1 cellular context compared by ENCODE assay signal in the genomic region with DNA sequence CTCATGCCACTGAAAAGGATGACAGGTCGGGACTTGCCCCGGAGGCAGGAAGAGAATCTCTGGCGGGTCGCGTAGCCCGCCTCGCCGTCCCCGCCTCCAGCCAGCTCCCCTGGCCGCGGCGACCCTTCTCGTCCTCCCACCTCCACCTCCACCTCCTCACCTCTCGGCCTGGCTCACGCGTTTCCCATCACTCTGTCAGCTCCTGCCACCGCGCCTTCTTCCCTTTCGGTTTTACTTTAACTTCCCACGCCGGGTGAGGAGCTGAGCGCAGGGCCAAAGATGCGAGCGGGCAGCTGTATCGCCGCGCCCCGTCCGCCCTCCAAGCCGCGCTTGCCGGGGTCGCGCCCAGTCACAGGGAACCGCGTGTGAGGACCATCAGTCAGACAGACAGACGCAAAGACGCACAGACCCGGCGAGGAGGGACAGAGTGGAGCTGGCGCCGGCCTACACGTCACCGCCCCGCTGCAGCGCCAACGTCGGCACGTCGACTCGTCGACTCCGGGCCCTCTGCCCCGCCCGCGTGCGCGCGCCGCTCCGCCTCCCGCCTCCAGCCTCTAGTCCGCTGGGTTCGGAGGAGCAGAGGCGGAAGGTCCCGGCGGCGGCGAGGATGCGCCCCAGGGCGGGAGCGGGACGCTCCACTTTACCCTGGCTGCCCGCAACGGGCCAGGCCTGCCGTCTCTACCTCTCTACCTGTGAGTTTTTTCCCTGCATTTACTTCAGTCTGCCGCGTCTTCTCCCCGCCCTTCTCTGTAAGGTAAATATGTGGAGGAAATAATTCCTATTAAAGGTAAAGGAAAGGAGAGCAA.
TF ChIP-seq lines count a peak whose summit lies in the region.

A gene with protein sequence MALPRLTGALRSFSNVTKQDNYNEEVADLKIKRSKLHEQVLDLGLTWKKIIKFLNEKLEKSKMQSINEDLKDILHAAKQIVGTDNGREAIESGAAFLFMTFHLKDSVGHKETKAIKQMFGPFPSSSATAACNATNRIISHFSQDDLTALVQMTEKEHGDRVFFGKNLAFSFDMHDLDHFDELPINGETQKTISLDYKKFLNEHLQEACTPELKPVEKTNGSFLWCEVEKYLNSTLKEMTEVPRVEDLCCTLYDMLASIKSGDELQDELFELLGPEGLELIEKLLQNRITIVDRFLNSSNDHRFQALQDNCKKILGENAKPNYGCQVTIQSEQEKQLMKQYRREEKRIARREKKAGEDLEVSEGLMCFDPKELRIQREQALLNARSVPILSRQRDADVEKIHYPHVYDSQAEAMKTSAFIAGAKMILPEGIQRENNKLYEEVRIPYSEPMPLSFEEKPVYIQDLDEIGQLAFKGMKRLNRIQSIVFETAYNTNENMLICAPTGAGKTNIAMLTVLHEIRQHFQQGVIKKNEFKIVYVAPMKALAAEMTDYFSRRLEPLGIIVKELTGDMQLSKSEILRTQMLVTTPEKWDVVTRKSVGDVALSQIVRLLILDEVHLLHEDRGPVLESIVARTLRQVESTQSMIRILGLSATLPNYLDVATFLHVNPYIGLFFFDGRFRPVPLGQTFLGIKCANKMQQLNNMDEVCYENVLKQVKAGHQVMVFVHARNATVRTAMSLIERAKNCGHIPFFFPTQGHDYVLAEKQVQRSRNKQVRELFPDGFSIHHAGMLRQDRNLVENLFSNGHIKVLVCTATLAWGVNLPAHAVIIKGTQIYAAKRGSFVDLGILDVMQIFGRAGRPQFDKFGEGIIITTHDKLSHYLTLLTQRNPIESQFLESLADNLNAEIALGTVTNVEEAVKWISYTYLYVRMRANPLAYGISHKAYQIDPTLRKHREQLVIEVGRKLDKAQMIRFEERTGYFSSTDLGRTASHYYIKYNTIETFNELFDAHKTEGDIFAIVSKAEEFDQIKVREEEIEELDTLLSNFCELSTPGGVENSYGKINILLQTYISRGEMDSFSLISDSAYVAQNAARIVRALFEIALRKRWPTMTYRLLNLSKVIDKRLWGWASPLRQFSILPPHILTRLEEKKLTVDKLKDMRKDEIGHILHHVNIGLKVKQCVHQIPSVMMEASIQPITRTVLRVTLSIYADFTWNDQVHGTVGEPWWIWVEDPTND (N-terminal part only) (minus strand): TSS at position 429 of the 806 bp plus-strand sequence. CDS start 13,332 bp downstream, outside the sequence.

TF ChIP-seq in HepG2, 621 proteins besides CTCF, POLR2A, EP300 and RAD21 (continued from another document and continues in another):
- TF ChIP-seq RBAK (CRISPR knock-in tag; IDR thresholded peaks at IDR 0.05) (no peak), ZNF703 (CRISPR knock-in tag; IDR thresholded peaks at IDR 0.05; ENCODE audit: borderline replicate concordance) (0 out of 2 replicates have a peak, but pooled peaks have one; percentile 28), ZNF343 (CRISPR knock-in tag; IDR thresholded peaks at IDR 0.05) (0 out of 2 replicates have a peak, but pooled peaks have one; percentile 83), SOX6 (IDR thresholded peaks at IDR 0.05) (no peak), SOX6 (CRISPR knock-in tag; IDR thresholded peaks at IDR 0.05) (peak; percentile 62), CBX1 (IDR thresholded peaks at IDR 0.05; ENCODE audit: low read depth) (peak; percentile 78), TARDBP (CRISPR knock-in tag; IDR thresholded peaks at IDR 0.05) (peak; percentile 56; the same call in 1 of the 2 replicates), HOXA3 (CRISPR knock-in tag; IDR thresholded peaks at IDR 0.05) (peak; percentile 93), ZNF550 (CRISPR knock-in tag; IDR thresholded peaks at IDR 0.05; ENCODE audit: borderline replicate concordance) (no peak), ZNF670 (CRISPR knock-in tag; IDR thresholded peaks at IDR 0.05; ENCODE audit: borderline replicate concordance) (peak; percentile 69; the same call in 1 of the 2 replicates), ZFY (CRISPR knock-in tag; IDR thresholded peaks at IDR 0.05) (peak; percentile 92), GABPA (IDR thresholded peaks at IDR 0.05; ENCODE audit: low read depth, low read length) (no peak), GABPA (CRISPR knock-in tag; IDR thresholded peaks at IDR 0.05; ENCODE audit: low read depth) (no peak), ZNF772 (CRISPR knock-in tag; IDR thresholded peaks at IDR 0.05) (peak; percentile 96), SATB2 (CRISPR knock-in tag; IDR thresholded peaks at IDR 0.05) (peak; percentile 19; the same call in 1 of the 2 replicates), SIN3B (IDR thresholded peaks at IDR 0.05; ENCODE audit: low read length) (no peak), MBNL3 (CRISPR knock-in tag; conservative IDR thresholded peaks at IDR 0.05) (no peak), ZNF317 (CRISPR knock-in tag; IDR thresholded peaks at IDR 0.05) (no peak), HOXA9 (CRISPR knock-in tag; IDR thresholded peaks at IDR 0.05; ENCODE audit: borderline replicate concordance) (peak; percentile 47; the same call in 1 of the 2 replicates), RELA (CRISPR knock-in tag; IDR thresholded peaks at IDR 0.05) (peak; percentile 71; the same call in 1 of the 2 replicates), ATF1 (CRISPR knock-in tag; IDR thresholded peaks at IDR 0.05) (peak; percentile 50; the same call in 1 of the 2 replicates), ZNF232 (CRISPR knock-in tag; IDR thresholded peaks at IDR 0.05; ENCODE audit: borderline replicate concordance) (peak; percentile 53), PPARG (CRISPR knock-in tag; conservative IDR thresholded peaks at IDR 0.05) (0 out of 2 replicates have a peak, but pooled peaks have one; percentile 54), KLF12 (CRISPR knock-in tag; IDR thresholded peaks at IDR 0.05; ENCODE audit: borderline replicate concordance) (peak; percentile 48; the same call in 1 of the 2 replicates), ZFP37 (CRISPR knock-in tag; IDR thresholded peaks at IDR 0.05; ENCODE audit: borderline replicate concordance) (peak; percentile 27; the same call in 1 of the 2 replicates)
- TF ChIP-seq, protein P1, sequence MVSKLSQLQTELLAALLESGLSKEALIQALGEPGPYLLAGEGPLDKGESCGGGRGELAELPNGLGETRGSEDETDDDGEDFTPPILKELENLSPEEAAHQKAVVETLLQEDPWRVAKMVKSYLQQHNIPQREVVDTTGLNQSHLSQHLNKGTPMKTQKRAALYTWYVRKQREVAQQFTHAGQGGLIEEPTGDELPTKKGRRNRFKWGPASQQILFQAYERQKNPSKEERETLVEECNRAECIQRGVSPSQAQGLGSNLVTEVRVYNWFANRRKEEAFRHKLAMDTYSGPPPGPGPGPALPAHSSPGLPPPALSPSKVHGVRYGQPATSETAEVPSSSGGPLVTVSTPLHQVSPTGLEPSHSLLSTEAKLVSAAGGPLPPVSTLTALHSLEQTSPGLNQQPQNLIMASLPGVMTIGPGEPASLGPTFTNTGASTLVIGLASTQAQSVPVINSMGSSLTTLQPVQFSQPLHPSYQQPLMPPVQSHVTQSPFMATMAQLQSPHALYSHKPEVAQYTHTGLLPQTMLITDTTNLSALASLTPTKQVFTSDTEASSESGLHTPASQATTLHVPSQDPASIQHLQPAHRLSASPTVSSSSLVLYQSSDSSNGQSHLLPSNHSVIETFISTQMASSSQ (IDR thresholded peaks at IDR 0.05; ENCODE audit: low read depth) = no peak
- TF ChIP-seq, protein P1 (CRISPR knock-in tag; IDR thresholded peaks at IDR 0.05; ENCODE audit: borderline replicate concordance) = peak; percentile 57
- TF ChIP-seq, protein P2, sequence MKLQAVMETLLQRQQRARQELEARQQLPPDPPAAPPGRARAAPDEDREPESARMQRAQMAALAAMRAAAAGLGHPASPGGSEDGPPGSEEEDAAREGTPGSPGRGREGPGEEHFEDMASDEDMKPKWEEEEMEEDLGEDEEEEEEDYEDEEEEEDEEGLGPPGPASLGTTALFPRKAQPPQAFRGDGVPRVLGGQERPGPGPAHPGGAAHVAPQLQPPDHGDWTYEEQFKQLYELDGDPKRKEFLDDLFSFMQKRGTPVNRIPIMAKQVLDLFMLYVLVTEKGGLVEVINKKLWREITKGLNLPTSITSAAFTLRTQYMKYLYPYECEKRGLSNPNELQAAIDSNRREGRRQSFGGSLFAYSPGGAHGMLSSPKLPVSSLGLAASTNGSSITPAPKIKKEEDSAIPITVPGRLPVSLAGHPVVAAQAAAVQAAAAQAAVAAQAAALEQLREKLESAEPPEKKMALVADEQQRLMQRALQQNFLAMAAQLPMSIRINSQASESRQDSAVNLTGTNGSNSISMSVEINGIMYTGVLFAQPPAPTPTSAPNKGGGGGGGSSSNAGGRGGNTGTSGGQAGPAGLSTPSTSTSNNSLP (IDR thresholded peaks at IDR 0.05; ENCODE audit: low read depth, low read length) = no peak
- TF ChIP-seq, protein P3, sequence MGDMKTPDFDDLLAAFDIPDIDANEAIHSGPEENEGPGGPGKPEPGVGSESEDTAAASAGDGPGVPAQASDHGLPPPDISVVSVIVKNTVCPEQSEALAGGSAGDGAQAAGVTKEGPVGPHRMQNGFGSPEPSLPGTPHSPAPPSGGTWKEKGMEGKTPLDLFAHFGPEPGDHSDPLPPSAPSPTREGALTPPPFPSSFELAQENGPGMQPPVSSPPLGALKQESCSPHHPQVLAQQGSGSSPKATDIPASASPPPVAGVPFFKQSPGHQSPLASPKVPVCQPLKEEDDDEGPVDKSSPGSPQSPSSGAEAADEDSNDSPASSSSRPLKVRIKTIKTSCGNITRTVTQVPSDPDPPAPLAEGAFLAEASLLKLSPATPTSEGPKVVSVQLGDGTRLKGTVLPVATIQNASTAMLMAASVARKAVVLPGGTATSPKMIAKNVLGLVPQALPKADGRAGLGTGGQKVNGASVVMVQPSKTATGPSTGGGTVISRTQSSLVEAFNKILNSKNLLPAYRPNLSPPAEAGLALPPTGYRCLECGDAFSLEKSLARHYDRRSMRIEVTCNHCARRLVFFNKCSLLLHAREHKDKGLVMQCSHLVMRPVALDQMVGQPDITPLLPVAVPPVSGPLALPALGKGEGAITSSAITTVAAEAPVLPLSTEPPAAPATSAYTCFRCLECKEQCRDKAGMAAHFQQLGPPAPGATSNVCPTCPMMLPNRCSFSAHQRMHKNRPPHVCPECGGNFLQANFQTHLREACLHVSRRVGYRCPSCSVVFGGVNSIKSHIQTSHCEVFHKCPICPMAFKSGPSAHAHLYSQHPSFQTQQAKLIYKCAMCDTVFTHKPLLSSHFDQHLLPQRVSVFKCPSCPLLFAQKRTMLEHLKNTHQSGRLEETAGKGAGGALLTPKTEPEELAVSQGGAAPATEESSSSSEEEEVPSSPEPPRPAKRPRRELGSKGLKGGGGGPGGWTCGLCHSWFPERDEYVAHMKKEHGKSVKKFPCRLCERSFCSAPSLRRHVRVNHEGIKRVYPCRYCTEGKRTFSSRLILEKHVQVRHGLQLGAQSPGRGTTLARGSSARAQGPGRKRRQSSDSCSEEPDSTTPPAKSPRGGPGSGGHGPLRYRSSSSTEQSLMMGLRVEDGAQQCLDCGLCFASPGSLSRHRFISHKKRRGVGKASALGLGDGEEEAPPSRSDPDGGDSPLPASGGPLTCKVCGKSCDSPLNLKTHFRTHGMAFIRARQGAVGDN (CRISPR knock-in tag; IDR thresholded peaks at IDR 0.05) = peak; percentile 99
- TF ChIP-seq, protein P4, sequence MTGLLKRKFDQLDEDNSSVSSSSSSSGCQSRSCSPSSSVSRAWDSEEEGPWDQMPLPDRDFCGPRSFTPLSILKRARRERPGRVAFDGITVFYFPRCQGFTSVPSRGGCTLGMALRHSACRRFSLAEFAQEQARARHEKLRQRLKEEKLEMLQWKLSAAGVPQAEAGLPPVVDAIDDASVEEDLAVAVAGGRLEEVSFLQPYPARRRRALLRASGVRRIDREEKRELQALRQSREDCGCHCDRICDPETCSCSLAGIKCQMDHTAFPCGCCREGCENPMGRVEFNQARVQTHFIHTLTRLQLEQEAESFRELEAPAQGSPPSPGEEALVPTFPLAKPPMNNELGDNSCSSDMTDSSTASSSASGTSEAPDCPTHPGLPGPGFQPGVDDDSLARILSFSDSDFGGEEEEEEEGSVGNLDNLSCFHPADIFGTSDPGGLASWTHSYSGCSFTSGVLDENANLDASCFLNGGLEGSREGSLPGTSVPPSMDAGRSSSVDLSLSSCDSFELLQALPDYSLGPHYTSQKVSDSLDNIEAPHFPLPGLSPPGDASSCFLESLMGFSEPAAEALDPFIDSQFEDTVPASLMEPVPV (CRISPR knock-in tag; IDR thresholded peaks at IDR 0.05) = peak; percentile 95
- TF ChIP-seq, protein P5, sequence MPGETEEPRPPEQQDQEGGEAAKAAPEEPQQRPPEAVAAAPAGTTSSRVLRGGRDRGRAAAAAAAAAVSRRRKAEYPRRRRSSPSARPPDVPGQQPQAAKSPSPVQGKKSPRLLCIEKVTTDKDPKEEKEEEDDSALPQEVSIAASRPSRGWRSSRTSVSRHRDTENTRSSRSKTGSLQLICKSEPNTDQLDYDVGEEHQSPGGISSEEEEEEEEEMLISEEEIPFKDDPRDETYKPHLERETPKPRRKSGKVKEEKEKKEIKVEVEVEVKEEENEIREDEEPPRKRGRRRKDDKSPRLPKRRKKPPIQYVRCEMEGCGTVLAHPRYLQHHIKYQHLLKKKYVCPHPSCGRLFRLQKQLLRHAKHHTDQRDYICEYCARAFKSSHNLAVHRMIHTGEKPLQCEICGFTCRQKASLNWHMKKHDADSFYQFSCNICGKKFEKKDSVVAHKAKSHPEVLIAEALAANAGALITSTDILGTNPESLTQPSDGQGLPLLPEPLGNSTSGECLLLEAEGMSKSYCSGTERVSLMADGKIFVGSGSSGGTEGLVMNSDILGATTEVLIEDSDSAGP (CRISPR knock-in tag; IDR thresholded peaks at IDR 0.05; ENCODE audit: borderline replicate concordance) = peak; percentile 97
- TF ChIP-seq, protein P6, sequence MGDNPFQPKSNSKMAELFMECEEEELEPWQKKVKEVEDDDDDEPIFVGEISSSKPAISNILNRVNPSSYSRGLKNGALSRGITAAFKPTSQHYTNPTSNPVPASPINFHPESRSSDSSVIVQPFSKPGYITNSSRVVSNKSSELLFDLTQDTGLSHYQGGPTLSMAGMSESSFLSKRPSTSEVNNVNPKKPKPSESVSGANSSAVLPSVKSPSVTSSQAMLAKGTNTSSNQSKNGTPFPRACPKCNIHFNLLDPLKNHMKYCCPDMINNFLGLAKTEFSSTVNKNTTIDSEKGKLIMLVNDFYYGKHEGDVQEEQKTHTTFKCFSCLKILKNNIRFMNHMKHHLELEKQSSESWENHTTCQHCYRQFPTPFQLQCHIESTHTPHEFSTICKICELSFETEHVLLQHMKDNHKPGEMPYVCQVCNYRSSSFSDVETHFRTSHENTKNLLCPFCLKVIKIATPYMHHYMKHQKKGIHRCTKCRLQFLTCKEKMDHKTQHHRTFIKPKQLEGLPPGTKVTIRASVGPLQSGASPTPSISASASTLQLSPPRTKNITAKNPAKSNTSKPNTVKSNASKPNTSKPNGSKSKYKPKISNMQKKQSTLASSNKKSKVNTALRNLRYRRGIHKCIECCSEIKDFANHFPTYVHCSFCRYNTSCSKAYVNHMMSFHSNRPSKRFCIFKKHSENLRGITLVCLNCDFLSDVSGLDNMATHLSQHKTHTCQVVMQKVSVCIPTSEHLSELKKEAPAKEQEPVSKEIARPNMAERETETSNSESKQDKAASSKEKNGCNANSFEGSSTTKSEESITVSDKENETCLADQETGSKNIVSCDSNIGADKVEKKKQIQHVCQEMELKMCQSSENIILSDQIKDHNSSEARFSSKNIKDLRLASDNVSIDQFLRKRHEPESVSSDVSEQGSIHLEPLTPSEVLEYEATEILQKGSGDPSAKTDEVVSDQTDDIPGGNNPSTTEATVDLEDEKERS (CRISPR knock-in tag; IDR thresholded peaks at IDR 0.05) = peak; percentile 92
